Comparison of ENCODE assay signal across 1 cellular context in genomic region chr7:32479574-32480200, GRCh38.
TF ChIP-seq lines count a peak whose summit lies in the region.

No MANE protein-coding gene starts in this region.

TF ChIP-seq in endothelial cell of umbilical vein, 7 proteins besides CTCF, POLR2A, EP300 and RAD21:
- TF ChIP-seq POLR2AphosphoS5 (IDR thresholded peaks at IDR 0.05; ENCODE audit: insufficient read depth, low read depth, low read length): no peak
- no peak for TF ChIP-seq MYC (IDR thresholded peaks at IDR 0.05; ENCODE audit: low read depth, low read length)
- no peak for TF ChIP-seq EZH2 (IDR thresholded peaks at IDR 0.05; ENCODE audit: borderline replicate concordance, low read depth, low read length, severe bottlenecking)
- TF ChIP-seq JUN (IDR thresholded peaks at IDR 0.05; ENCODE audit: borderline replicate concordance, insufficient read depth, insufficient read length, low read depth): no peak
- TF ChIP-seq FOS (IDR thresholded peaks at IDR 0.05; ENCODE audit: borderline replicate concordance, insufficient read depth, low read length): no peak
- no peak for TF ChIP-seq GATA2 (IDR thresholded peaks at IDR 0.05; ENCODE audit: insufficient read depth, insufficient read length, low read depth, low read length)
- TF ChIP-seq, protein P1, sequence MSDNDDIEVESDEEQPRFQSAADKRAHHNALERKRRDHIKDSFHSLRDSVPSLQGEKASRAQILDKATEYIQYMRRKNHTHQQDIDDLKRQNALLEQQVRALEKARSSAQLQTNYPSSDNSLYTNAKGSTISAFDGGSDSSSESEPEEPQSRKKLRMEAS (IDR thresholded peaks at IDR 0.05; ENCODE audit: insufficient read depth, insufficient read length): no peak
